13 cellular contexts compared by ENCODE assay signal in the genomic region with DNA sequence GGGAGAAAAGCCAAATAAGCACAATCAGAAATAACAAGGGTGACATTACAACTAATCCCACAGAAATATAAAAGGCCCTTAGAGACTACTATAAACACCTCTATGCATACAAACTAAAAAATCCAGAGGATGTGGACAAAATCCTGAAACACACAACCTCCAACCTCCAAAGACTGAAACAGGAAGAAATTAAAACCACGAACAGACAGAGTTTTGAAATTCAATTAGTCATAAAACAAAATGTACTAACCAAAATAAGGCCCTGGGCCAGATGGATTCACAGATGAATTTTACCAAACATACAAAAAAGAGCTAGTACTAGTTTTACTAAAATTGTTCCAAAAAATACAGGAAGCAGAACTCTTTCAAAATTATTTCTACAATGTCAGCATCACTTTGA.
DNase-seq lines count a peak whose midpoint lies in the region; ATAC-seq and TF ChIP-seq lines count a peak whose summit lies in the region.
"Had no signal": no experiment of that assay in that cellular context is flagged by ENCODE, and none has a peak within 500 bp of the region (broad histone marks: within the 10 kb centered on the region; RNA-seq: fewer than 3 reads in every experiment).

No MANE protein-coding gene starts in this region.

- intact Hi-C loops in uterus (cut with DNase I; ENCODE audit: low total_unique reads) (no loop called here), mucosa of descending colon (cut with DNase I, micrococcal nuclease) (no loop called here)

- DNase-seq in A172 (ENCODE audit: low spot score), result peak; percentile 9
- DNase-seq in HT1080 (ENCODE audit: low read depth), result peak; percentile 88
- no peak for DNase-seq in RWPE2 (ENCODE audit: low spot score)
- DNase-seq in fibroblast of pulmonary artery (ENCODE audit: low read depth), result peak; percentile 83
- DNase-seq in uterus, result no peak
- no peak for DNase-seq in activated naive CD4-positive, alpha-beta T cell (lab: John Stamatoyannopoulos, UW)
- DNase-seq in mucosa of descending colon, result no peak
- DNase-seq in NCI-H146 treated with DMSO at 0.1 percent for 48 hours (lab: John Stamatoyannopoulos, UW; ENCODE audit: unreplicated experiment), result no peak
- DNase-seq: amniotic stem cell; DMS53; NCI-H446; ovary; stimulated activated CD4-positive, alpha-beta T cell treated with anti-CD3 and anti-CD28 coated beads, Interleukin-15, amount 100 ng/mL, for 24 hours had no signal

- H3K4me3 ChIP-seq in RWPE2 (ENCODE audit: severe bottlenecking) (no peak overlapping the region), fibroblast of pulmonary artery (replicated peaks; ENCODE audit: low read depth, low read length) (no peak overlapping the region), uterus (no peak overlapping the region), mucosa of descending colon (no peak overlapping the region)
- H3K4me3 ChIP-seq: ovary had no signal

- ATAC-seq in RWPE2 (ENCODE audit: low read depth), result peak; percentile 48; the same call in 1 of the 3 replicates
- ATAC-seq in mucosa of descending colon, result no peak

- H3K9me3 ChIP-seq in RWPE2 (ENCODE audit: severe bottlenecking) (no peaks in the 10 kb centered on the region), uterus (no peaks in the 10 kb centered on the region), mucosa of descending colon (peaks cover 5% of the 10 kb centered on the region)
- H3K9me3 ChIP-seq: ovary had no signal

- peaks cover 4% of the 10 kb centered on the region for H3K4me1 ChIP-seq in RWPE2 (ENCODE audit: insufficient read depth, poor library complexity, severe bottlenecking)
- no peaks in the 10 kb centered on the region for H3K4me1 ChIP-seq in uterus
- no peaks in the 10 kb centered on the region for H3K4me1 ChIP-seq in mucosa of descending colon (ENCODE audit: low read depth)

- H3K36me3 ChIP-seq in RWPE2 (ENCODE audit: low read depth) (no peaks in the 10 kb centered on the region), uterus (no peaks in the 10 kb centered on the region), mucosa of descending colon (ENCODE audit: low read depth) (no peaks in the 10 kb centered on the region)
- H3K36me3 ChIP-seq: ovary had no signal

- H3K27me3 ChIP-seq in RWPE2 (ENCODE audit: insufficient read depth, poor library complexity, severe bottlenecking) (no peaks in the 10 kb centered on the region), uterus (no peaks in the 10 kb centered on the region)
- H3K27me3 ChIP-seq: ovary had no signal

- H3K27ac ChIP-seq in RWPE2 (ENCODE audit: poor library complexity, severe bottlenecking) (peak overlapping the region; percentile 72), uterus (no peak overlapping the region)
- H3K27ac ChIP-seq: ovary had no signal

- TF ChIP-seq POLR2A in uterus (IDR thresholded peaks at IDR 0.05), result no peak

- TF ChIP-seq CTCF in RWPE2 (IDR thresholded peaks at IDR 0.05; ENCODE audit: poor library complexity, severe bottlenecking), result no peak
- TF ChIP-seq CTCF in fibroblast of pulmonary artery (IDR thresholded peaks at IDR 0.05; ENCODE audit: low read length, missing control alignments), result no peak
- no peak for TF ChIP-seq CTCF in uterus (IDR thresholded peaks at IDR 0.05)
- no peak for TF ChIP-seq CTCF in mucosa of descending colon (IDR thresholded peaks at IDR 0.05)

Comparison
In these comparisons a context has a peak if more than half of its experiments do, and no peak if none do; other contexts are left out.
1. DNase-seq: peak in A172 (single experiment), HT1080 (single experiment) and fibroblast of pulmonary artery (single experiment); none in RWPE2 (single experiment), uterus (0 of 2), activated naive CD4-positive, alpha-beta T cell (0 of 4), mucosa of descending colon (0 of 3) and NCI-H146 treated with DMSO at 0.1 percent for 48 hours (single experiment).